9 cellular contexts compared by ENCODE assay signal in the genomic region with DNA sequence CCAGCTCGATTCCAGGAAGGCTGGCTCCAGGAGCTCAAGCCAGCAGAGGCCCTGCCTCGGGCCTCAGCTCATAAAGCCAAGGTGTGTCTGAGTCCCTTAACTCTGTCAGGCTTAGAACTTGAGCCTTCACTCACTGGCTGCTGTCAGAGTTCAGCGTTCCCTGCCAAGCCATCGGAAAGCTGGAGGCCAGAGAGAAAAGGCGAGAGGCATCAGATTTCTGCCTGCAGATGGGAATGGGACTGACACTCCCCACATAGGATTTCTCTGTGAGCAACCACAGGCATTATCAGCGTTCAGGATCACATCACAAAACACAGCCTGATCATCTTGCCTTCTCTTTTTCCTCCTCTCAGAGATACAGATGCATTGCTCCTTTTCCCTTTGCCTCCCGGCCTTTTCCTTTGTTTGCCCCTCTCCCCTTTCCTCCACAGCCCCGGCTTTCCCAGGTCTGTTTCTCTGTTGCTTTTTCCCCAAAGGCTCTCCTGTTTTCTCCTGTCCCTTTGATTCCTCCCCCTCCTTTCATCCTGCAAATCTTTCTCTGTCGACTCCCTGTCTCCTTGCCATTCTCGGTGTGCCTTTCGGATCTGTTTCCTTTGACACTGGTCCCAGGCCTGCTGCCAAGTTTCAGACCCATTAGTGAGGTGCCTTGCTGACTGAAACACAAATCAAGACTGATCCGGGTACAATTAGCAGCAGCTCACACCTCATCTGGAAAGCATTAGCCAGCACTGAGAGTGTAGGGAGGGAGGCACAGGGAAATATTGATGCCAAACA. TPM values are rescaled to one million over a fixed set of nuclear protein-coding genes. Genes with fewer than 3 reads are reported as not detected.
DNase-seq lines count a peak whose midpoint lies in the region; ATAC-seq, FAIRE-seq and TF ChIP-seq lines count a peak whose summit lies in the region.
"Had no signal": no experiment of that assay in that cellular context is flagged by ENCODE, and none has a peak within 500 bp of the region (broad histone marks: within the 10 kb centered on the region; RNA-seq: fewer than 3 reads in every experiment).

No MANE protein-coding gene starts in this region.

- intact Hi-C loops in vagina (cut with DNase I) = loop anchor here (5.0 kb wide), 1 partner anchor 45 kb away; the partner anchor contains the start of gene BOC

- no peaks in the 10 kb centered on the region for H3K9me3 ChIP-seq in vagina

- DNase-seq in NCI-H345 (lab: John Stamatoyannopoulos, UW) (peak; percentile 60), NCI-H345 treated with DMSO at 0.1 percent for 48 hours (lab: John Stamatoyannopoulos, UW; ENCODE audit: unreplicated experiment) (no peak), cardiac fibroblast (ENCODE audit: low read depth in 2 of 2) (peak; percentile 3 to 73), medulla oblongata (ENCODE audit: extremely low spot score) (peak; percentile 71), vagina (ENCODE audit: extremely low spot score in 2 of 2) (no peak), HPDE6-E6E7 (ENCODE audit: extremely low spot score) (no peak), frontal cortex (ENCODE audit: low spot score in 2 of 2) (no peak)

- H3K4me1 ChIP-seq in vagina = peaks cover 30% of the 10 kb centered on the region

- FAIRE-seq in frontal cortex (lab: Jason Lieb, UNC) = no peak
- FAIRE-seq: A204.1 had no signal

- no peak overlapping the region for H3K4me3 ChIP-seq in cardiac fibroblast (replicated peaks in 1 of 2; ENCODE audit: low read depth in 2 of 2, low read length in 2 of 2)
- no peak overlapping the region for H3K4me3 ChIP-seq in vagina

- H3K27me3 ChIP-seq in vagina = no peaks in the 10 kb centered on the region

- ATAC-seq in GM18505 (IDR thresholded peaks at IDR 0.05; ENCODE audit: unreplicated experiment) = no peak

- no peak for TF ChIP-seq CTCF in cardiac fibroblast (IDR thresholded peaks at IDR 0.05; ENCODE audit: low read depth, low read length)
- TF ChIP-seq CTCF in vagina (IDR thresholded peaks at IDR 0.05) = no peak

- peak overlapping the region; percentile 54 for H3K27ac ChIP-seq in vagina

- no peak for TF ChIP-seq POLR2A in vagina (IDR thresholded peaks at IDR 0.05)
- TF ChIP-seq POLR2A in GM18505 (IDR thresholded peaks at IDR 0.05; ENCODE audit: borderline replicate concordance, extremely low read depth, insufficient read depth, insufficient read length) = no peak

- H3K36me3 ChIP-seq in vagina = no peaks in the 10 kb centered on the region

RNA-seq across cellular contexts. Expression of gene BOC, which starts 44.5 kb away (rescaled TPM):
- total RNA-seq in vagina (93.1 TPM), frontal cortex (3.3 TPM)

Comparison
In these comparisons a context has a peak if more than half of its experiments do, and no peak if none do; other contexts are left out.
1. DNase-seq: peak in NCI-H345 (single experiment), cardiac fibroblast (2 of 2) and medulla oblongata (single experiment); none in NCI-H345 treated with DMSO at 0.1 percent for 48 hours (single experiment), vagina (0 of 2), HPDE6-E6E7 (single experiment) and frontal cortex (0 of 2).
2. RNA of gene BOC, which starts 44.5 kb away (total RNA-seq): 93.1 TPM in vagina (single experiment); 3.3 TPM in frontal cortex (single experiment); every median in the first group is over 10 times any median in the second.